In genomic region chr2:236963631-236964030, GRCh38 we compare ENCODE assay signal across 15 cellular contexts.
DNase-seq lines count a peak whose midpoint lies in the region; ATAC-seq and TF ChIP-seq lines count a peak whose summit lies in the region.
"Had no signal": no experiment of that assay in that cellular context is flagged by ENCODE, and none has a peak within 500 bp of the region (broad histone marks: within the 10 kb centered on the region; RNA-seq: fewer than 3 reads in every experiment).

No MANE protein-coding gene starts in this region.

- H3K27me3 ChIP-seq in esophagus muscularis mucosa (no peaks in the 10 kb centered on the region), trophoblast cell (ENCODE audit: insufficient read depth, low read length) (no peaks in the 10 kb centered on the region), suprapubic skin (no peaks in the 10 kb centered on the region)

- intact Hi-C loops in cardiac septum (cut with DNase I): no loop called here
- intact Hi-C loops in Right ventricle myocardium inferior (cut with DNase I): no loop called here
- intact Hi-C loops in esophagus muscularis mucosa (cut with DNase I): no loop called here

- H3K36me3 ChIP-seq in esophagus muscularis mucosa (no peaks in the 10 kb centered on the region), trophoblast cell (ENCODE audit: control insufficient read depth in 1 of 2, insufficient read depth in 2 of 2, low read length in 2 of 2) (no peaks in the 10 kb centered on the region), suprapubic skin (no peaks in the 10 kb centered on the region)

- H3K4me1 ChIP-seq in esophagus muscularis mucosa (peaks cover 0 to 5% (median 0%) of the 10 kb centered on the region in 4 donors), trophoblast cell (ENCODE audit: control insufficient read depth in 1 of 2, insufficient read depth in 2 of 2, low read length in 2 of 2) (peaks cover 8 to 12% of the 10 kb centered on the region in 2 experiments), suprapubic skin (peaks cover 19% of the 10 kb centered on the region)

- H2BK5ac ChIP-seq in trophoblast cell (ENCODE audit: low read depth, low read length, poor library complexity): no peak overlapping the region

- TF ChIP-seq POLR2A in esophagus muscularis mucosa (IDR thresholded peaks at IDR 0.05; ENCODE audit: low read depth): no peak
- TF ChIP-seq POLR2A in suprapubic skin (IDR thresholded peaks at IDR 0.05): no peak

- H3K14ac ChIP-seq in trophoblast cell (ENCODE audit: low read length): no peak overlapping the region

- no peak overlapping the region for H3K4me3 ChIP-seq in esophagus muscularis mucosa
- no peak overlapping the region for H3K4me3 ChIP-seq in trophoblast cell (ENCODE audit: low read depth, low read length)
- no peak overlapping the region for H3K4me3 ChIP-seq in suprapubic skin

- no peak overlapping the region for H2AFZ ChIP-seq in trophoblast cell (ENCODE audit: insufficient read depth, low read length, poor library complexity)

- DNase-seq in cardiac septum (ENCODE audit: low spot score) (peak; percentile 22), Right ventricle myocardium inferior (ENCODE audit: missing footprints) (no peak), esophagus muscularis mucosa (ENCODE audit: extremely low spot score) (no peak), trophoblast cell (no peak), suprapubic skin (ENCODE audit: low spot score in 2 of 2) (peak; percentile 47 to 62), HuH-7 (ENCODE audit: low spot score) (no peak)
- DNase-seq in T-helper 2 cell treated with Interferon-gamma antibody and Interleukin-4, amounts not matched to agents 5 μg/mL and 100 μg/mL, for 36 hours (ENCODE audit: low spot score): no peak
- DNase-seq: 8988T; CD4-positive, alpha-beta memory T cell; DND-41; GDM1; GOT3; H9 had no signal

- no peak overlapping the region for H3K4ac ChIP-seq in trophoblast cell (ENCODE audit: low read depth, low read length)

- no peaks in the 10 kb centered on the region for H3K9me3 ChIP-seq in esophagus muscularis mucosa
- no peaks in the 10 kb centered on the region for H3K9me3 ChIP-seq in trophoblast cell (ENCODE audit: insufficient read depth, low read depth, low read length)
- H3K9me3 ChIP-seq in suprapubic skin: no peaks in the 10 kb centered on the region

- no peak overlapping the region for H4K8ac ChIP-seq in trophoblast cell (ENCODE audit: low read depth, low read length)

- no peak overlapping the region for H3K4me2 ChIP-seq in trophoblast cell (ENCODE audit: low read length)

- no peaks in the 10 kb centered on the region for H3K36me3 Mint-ChIP-seq in T-helper 2 cell treated with Interferon-gamma antibody and Interleukin-4, amounts not matched to agents 5 μg/mL and 100 μg/mL, for 36 hours (ENCODE audit: low read depth)
- H3K36me3 Mint-ChIP-seq: CD4-positive, alpha-beta memory T cell had no signal

- H4K91ac ChIP-seq in trophoblast cell (ENCODE audit: low read depth, low read length): peak overlapping the region; percentile 33

- no peak overlapping the region for H3K23ac ChIP-seq in trophoblast cell (ENCODE audit: low read length)

- TF ChIP-seq CTCF in esophagus muscularis mucosa (IDR thresholded peaks at IDR 0.05): no peak
- no peak for TF ChIP-seq CTCF in suprapubic skin (IDR thresholded peaks at IDR 0.05)

- no peak overlapping the region for H3K4me3 Mint-ChIP-seq in T-helper 2 cell treated with Interferon-gamma antibody and Interleukin-4, amounts not matched to agents 5 μg/mL and 100 μg/mL, for 36 hours
- H3K4me3 Mint-ChIP-seq: CD4-positive, alpha-beta memory T cell; H9 had no signal

- no peak overlapping the region for H2BK12ac ChIP-seq in trophoblast cell (ENCODE audit: low read length)

- no peak overlapping the region for H2AK5ac ChIP-seq in trophoblast cell (ENCODE audit: low read length)

- no peak overlapping the region for H3K27ac Mint-ChIP-seq in T-helper 2 cell treated with Interferon-gamma antibody and Interleukin-4, amounts not matched to agents 5 μg/mL and 100 μg/mL, for 36 hours
- H3K27ac Mint-ChIP-seq: H9 had no signal

- H2BK120ac ChIP-seq in trophoblast cell (ENCODE audit: insufficient read depth, low read length, poor library complexity): no peak overlapping the region

- H3K79me2 ChIP-seq in trophoblast cell (ENCODE audit: control insufficient read depth, insufficient read depth, low read length, poor library complexity): no peaks in the 10 kb centered on the region

- H3K27me3 Mint-ChIP-seq in T-helper 2 cell treated with Interferon-gamma antibody and Interleukin-4, amounts not matched to agents 5 μg/mL and 100 μg/mL, for 36 hours (ENCODE audit: low read depth): peaks cover 4% of the 10 kb centered on the region

- WGBS in esophagus muscularis mucosa: 86% methylated on average over 6 of the region's 6 CpGs
- WGBS in trophoblast cell (ENCODE audit: extremely low coverage, insufficient coverage, insufficient read length): no CpG with 5 or more reads among the region's 6 CpGs
- WGBS in suprapubic skin: 92% methylated on average over 6 of the region's 6 CpGs

- no peak overlapping the region for H3K9ac ChIP-seq in trophoblast cell (ENCODE audit: low read length)

- TF ChIP-seq EP300 in esophagus muscularis mucosa (IDR thresholded peaks at IDR 0.05) (no peak), suprapubic skin (IDR thresholded peaks at IDR 0.05) (no peak)

- no peaks in the 10 kb centered on the region for H3K9me3 Mint-ChIP-seq in T-helper 2 cell treated with Interferon-gamma antibody and Interleukin-4, amounts not matched to agents 5 μg/mL and 100 μg/mL, for 36 hours

- peak overlapping the region in 3 of 4 donors; percentile 7 to 37 (median 27) for H3K27ac ChIP-seq in esophagus muscularis mucosa (replicated peaks in 1 of 4)
- H3K27ac ChIP-seq in trophoblast cell (ENCODE audit: low read depth, low read length): no peak overlapping the region
- H3K27ac ChIP-seq in suprapubic skin: no peak overlapping the region
- H3K27ac ChIP-seq: C4-2B had no signal

- no peak overlapping the region for H4K12ac ChIP-seq in trophoblast cell (ENCODE audit: low read depth, low read length)

- peaks cover 18% of the 10 kb centered on the region for H3K4me1 Mint-ChIP-seq in T-helper 2 cell treated with Interferon-gamma antibody and Interleukin-4, amounts not matched to agents 5 μg/mL and 100 μg/mL, for 36 hours (ENCODE audit: low read depth)

- peaks cover 5% of the 10 kb centered on the region for H3K79me1 ChIP-seq in trophoblast cell (ENCODE audit: low read length)

- no peak for ATAC-seq in Right ventricle myocardium inferior
- no peak for ATAC-seq in HG03175 (IDR thresholded peaks at IDR 0.05; ENCODE audit: unreplicated experiment)

- H3K18ac ChIP-seq in trophoblast cell (ENCODE audit: low read length): no peak overlapping the region

Comparison
In these comparisons a context has a peak if more than half of its experiments do, and no peak if none do; other contexts are left out.
1. DNase-seq: peak in cardiac septum (single experiment) and suprapubic skin (2 of 2); none in Right ventricle myocardium inferior (single experiment), esophagus muscularis mucosa (single experiment), trophoblast cell (0 of 2), HuH-7 (single experiment) and T-helper 2 cell treated with Interferon-gamma antibody and Interleukin-4, amounts not matched to agents 5 μg/mL and 100 μg/mL, for 36 hours (single experiment).
2. H3K27ac ChIP-seq: peak in esophagus muscularis mucosa (3 of 4); none in trophoblast cell (single experiment) and suprapubic skin (single experiment).